Comparison of ENCODE assay signal across 8 cellular contexts in the genomic region with DNA sequence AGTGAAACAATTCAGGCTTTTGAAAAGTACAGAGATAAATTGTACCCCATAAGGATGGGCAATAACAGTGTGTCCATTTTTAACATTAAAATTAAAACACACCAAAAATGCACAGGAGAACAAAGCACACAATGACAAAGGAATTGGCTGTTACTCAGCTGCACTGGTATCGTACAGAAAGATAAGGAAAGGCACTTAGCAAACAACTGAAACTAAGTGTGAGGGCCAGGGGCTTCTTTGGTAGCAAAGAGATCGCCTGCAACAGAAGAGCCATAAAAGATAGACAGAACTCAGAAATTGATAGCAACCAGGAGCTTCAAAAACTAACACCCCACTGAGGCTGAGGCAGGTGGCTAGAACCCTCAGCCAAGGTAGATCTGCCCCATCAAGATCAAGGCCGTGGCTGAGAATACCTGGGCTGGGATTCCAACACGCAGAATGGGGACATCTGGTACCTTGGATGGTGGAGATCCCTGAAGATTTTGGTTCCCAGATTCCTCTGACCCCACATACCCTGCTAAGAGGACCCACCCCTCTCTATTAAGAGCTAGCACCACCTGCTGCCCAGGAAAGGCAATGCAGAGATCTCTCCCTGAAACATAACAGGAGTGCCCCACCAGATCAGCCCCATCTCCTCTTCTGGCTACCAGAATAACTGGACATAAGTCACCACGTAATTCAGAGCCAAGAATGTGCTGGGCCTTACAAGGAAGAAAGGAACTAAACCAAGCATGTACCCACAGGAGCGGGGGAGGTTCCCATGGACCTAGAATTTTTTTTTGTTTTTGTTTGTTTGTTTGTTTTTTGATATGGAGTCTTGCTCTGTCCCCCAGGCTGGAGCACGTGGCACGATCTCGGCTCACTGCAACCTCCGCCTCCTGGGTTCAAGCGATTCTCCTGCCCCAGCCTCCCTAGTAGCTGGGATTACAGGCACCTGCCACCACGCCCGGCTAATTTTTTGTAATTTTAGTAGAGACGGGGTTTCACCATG. TPM values are rescaled to one million over a fixed set of nuclear protein-coding genes. Genes with fewer than 3 reads are reported as not detected.
DNase-seq lines count a peak whose midpoint lies in the region; TF ChIP-seq lines count a peak whose summit lies in the region.

No MANE protein-coding gene starts in this region.

- H3K79me2 ChIP-seq in smooth muscle cell (ENCODE audit: low read depth) = no peaks in the 10 kb centered on the region

- TF ChIP-seq CTCF in GM12874 (IDR thresholded peaks at IDR 0.05; ENCODE audit: insufficient read depth, low read depth, low read length) (peak; percentile 82), foreskin fibroblast (IDR thresholded peaks at IDR 0.05; ENCODE audit: low read depth, low read length) (peak; percentile 80), smooth muscle cell (IDR thresholded peaks at IDR 0.05; ENCODE audit: borderline replicate concordance, insufficient read depth, poor library complexity, severe bottlenecking) (peak; percentile 56)

- H2AFZ ChIP-seq in smooth muscle cell (ENCODE audit: low read depth) = no peak overlapping the region

- peaks cover 21% of the 10 kb centered on the region for H3K4me1 ChIP-seq in smooth muscle cell (ENCODE audit: low read depth)

- H3K4me2 ChIP-seq in smooth muscle cell = no peak overlapping the region

- no peaks in the 10 kb centered on the region for H3K36me3 ChIP-seq in smooth muscle cell (ENCODE audit: low read depth)

- no peak overlapping the region for H3K4me3 ChIP-seq in foreskin fibroblast (ENCODE audit: low read depth in 1 of 2, low read length in 2 of 2)
- no peak overlapping the region for H3K4me3 ChIP-seq in smooth muscle cell

- H3F3A ChIP-seq in smooth muscle cell (ENCODE audit: low read depth) = peaks cover 8% of the 10 kb centered on the region

- no peaks in the 10 kb centered on the region for H4K20me1 ChIP-seq in smooth muscle cell (ENCODE audit: low read depth)

- no peak overlapping the region for H3K27ac ChIP-seq in smooth muscle cell (ENCODE audit: low read depth)

- WGBS in smooth muscle cell (ENCODE audit: low lambda C conversion rate) = 75% methylated on average over 14 of the region's 14 CpGs

- no peaks in the 10 kb centered on the region for H3K27me3 ChIP-seq in smooth muscle cell (ENCODE audit: low read depth)

- DNase-seq in AG08396 (ENCODE audit: low spot score) (peak; percentile 26), NCI-H748 (lab: John Stamatoyannopoulos, UW; ENCODE audit: unreplicated experiment) (peak; percentile 64), activated T-cell treated with anti-CD3 and anti-CD28 coated beads for 4 hours (peak; percentile 44), foreskin fibroblast (peak in 1 of 2 donors; percentile 59), smooth muscle cell (lab: John Stamatoyannopoulos, UW; ENCODE audit: unreplicated experiment) (no peak), GM19240 (ENCODE audit: insufficient read length, low spot score) (no peak), NCI-H1048 (lab: John Stamatoyannopoulos, UW) (no peak)

- no peak overlapping the region for H3K9ac ChIP-seq in smooth muscle cell (ENCODE audit: low read depth)

- no peaks in the 10 kb centered on the region for H3K9me3 ChIP-seq in smooth muscle cell (replicated peaks; ENCODE audit: low read depth)

RNA-seq across cellular contexts. Expression of a gene that starts 16.2 kb away (rescaled TPM):
- 44.1 and 48.5 TPM in 2 replicates for total RNA-seq in smooth muscle cell
- polyA plus RNA-seq in smooth muscle cell = 75.5 and 81.0 TPM in 2 replicates

Comparison
In these comparisons a context has a peak if more than half of its experiments do, and no peak if none do; other contexts are left out.
1. DNase-seq: peak in AG08396 (single experiment), NCI-H748 (single experiment) and activated T-cell treated with anti-CD3 and anti-CD28 coated beads for 4 hours (single experiment); none in smooth muscle cell (single experiment), GM19240 (single experiment) and NCI-H1048 (single experiment).
2. Peak in every context shown above with its lines, with median percentiles within 50 percentile points of each other: CTCF ChIP-seq.